ENCODE assay signal across 20 cellular contexts in the genomic region with DNA sequence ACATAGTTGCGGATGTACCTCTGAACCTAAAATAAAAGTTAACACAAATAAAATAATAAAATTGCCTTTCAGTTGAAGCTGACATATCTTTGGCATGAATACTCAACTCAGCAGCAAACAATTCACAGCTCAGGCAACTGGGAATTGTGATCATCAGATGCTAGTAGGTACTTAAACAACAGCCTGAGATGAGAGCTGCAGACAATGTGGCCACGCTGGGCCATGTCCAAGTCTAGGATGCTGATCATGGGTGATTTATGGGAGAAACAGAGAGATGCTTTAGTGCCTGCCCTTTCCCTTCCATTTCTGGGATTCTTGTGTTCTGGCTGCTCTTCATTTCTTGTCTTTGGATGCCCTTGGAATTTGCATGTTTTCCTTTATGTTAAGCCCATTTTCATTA.
DNase-seq lines count a peak whose midpoint lies in the region; ATAC-seq and TF ChIP-seq lines count a peak whose summit lies in the region.
"Had no signal": no experiment of that assay in that cellular context is flagged by ENCODE, and none has a peak within 500 bp of the region (broad histone marks: within the 10 kb centered on the region; RNA-seq: fewer than 3 reads in every experiment).

No MANE protein-coding gene starts in this region.

- in situ Hi-C loops in mammary epithelial cell (cut with MboI; ENCODE audit: low sequenced_read_pairs in 2 of 2): no loop called here

- no peak overlapping the region for H3K27ac Mint-ChIP-seq in activated CD4-positive, alpha-beta T cell treated with anti-CD3 and anti-CD28 coated beads, Interleukin-2, amount 10 ng/mL, durations not matched to agents 7 days and 5 days
- H3K27ac Mint-ChIP-seq: B cell; CD4-positive, alpha-beta T cell had no signal

- no peaks in the 10 kb centered on the region for H4K20me1 ChIP-seq in mammary epithelial cell (ENCODE audit: insufficient read depth, low read length)

- peak overlapping the region; percentile 16 for H2AFZ ChIP-seq in mammary epithelial cell (ENCODE audit: low read depth, low read length)

- no peaks in the 10 kb centered on the region for H3K9me3 ChIP-seq in mammary epithelial cell (replicated peaks; ENCODE audit: insufficient read depth, low read length)
- H3K9me3 ChIP-seq in breast epithelium: no peaks in the 10 kb centered on the region
- no peaks in the 10 kb centered on the region for H3K9me3 ChIP-seq in upper lobe of right lung

- TF ChIP-seq CTCF in mammary epithelial cell (conservative IDR thresholded peaks at IDR 0.05 in 1 of 2, IDR thresholded peaks at IDR 0.05 in 1 of 2; ENCODE audit: extremely low read depth in 1 of 2, insufficient read depth in 1 of 2, low read depth in 1 of 2, low read length in 2 of 2) (no peak), breast epithelium (IDR thresholded peaks at IDR 0.05) (no peak), upper lobe of right lung (IDR thresholded peaks at IDR 0.05) (no peak)

- H3K27me3 ChIP-seq in mammary epithelial cell (ENCODE audit: insufficient read depth, low read length) (no peaks in the 10 kb centered on the region), breast epithelium (no peaks in the 10 kb centered on the region), upper lobe of right lung (no peaks in the 10 kb centered on the region)

- dilution Hi-C loops in mammary epithelial cell (cut with HindIII; ENCODE audit: low sequenced_read_pairs): no loop called here

- WGBS in mammary epithelial cell (ENCODE audit: low coverage, missing lambda C conversion rate): 100% methylated on average over 2 of the region's 2 CpGs

- no peaks in the 10 kb centered on the region for H3K27me3 Mint-ChIP-seq in activated CD4-positive, alpha-beta T cell treated with anti-CD3 and anti-CD28 coated beads, Interleukin-2, amount 10 ng/mL, durations not matched to agents 7 days and 5 days
- H3K27me3 Mint-ChIP-seq: B cell; CD4-positive, alpha-beta T cell had no signal

- DNase-seq in mammary epithelial cell (no peak), breast epithelium (ENCODE audit: low spot score in 2 of 2) (no peak), NCI-H69 (lab: John Stamatoyannopoulos, UW) (peak; percentile 2), fibroblast of peridontal ligament (ENCODE audit: extremely low read depth) (peak; percentile 40), DMS153 (lab: John Stamatoyannopoulos, UW) (no peak), upper lobe of right lung (no peak)
- no peak for DNase-seq in activated CD4-positive, alpha-beta T cell treated with anti-CD3 and anti-CD28 coated beads, Interleukin-2, amount 10 ng/mL, durations not matched to agents 7 days and 5 days
- DNase-seq: Calu3; CD4-positive, alpha-beta T cell; DND-41; MV-4-11; NCI-H1417 treated with DMSO at 0.1 percent for 48 hours; NCI-H2029 treated with DMSO at 0.1 percent for 48 hours; NCI-H2227 treated with DMSO at 0.1 percent for 48 hours; NCI-H526 treated with DMSO at 0.1 percent for 48 hours; PC-3 had no signal

- H3K4me1 Mint-ChIP-seq in activated CD4-positive, alpha-beta T cell treated with anti-CD3 and anti-CD28 coated beads, Interleukin-2, amount 10 ng/mL, durations not matched to agents 7 days and 5 days: no peaks in the 10 kb centered on the region
- H3K4me1 Mint-ChIP-seq: B cell had no signal

- no peak overlapping the region for H3K9ac ChIP-seq in mammary epithelial cell (ENCODE audit: insufficient read depth, low read length)

- no peak overlapping the region for H3K4me2 ChIP-seq in mammary epithelial cell (ENCODE audit: insufficient read depth, low read depth, low read length)
- H3K4me2 ChIP-seq: A549 had no signal

- H3K36me3 Mint-ChIP-seq in activated CD4-positive, alpha-beta T cell treated with anti-CD3 and anti-CD28 coated beads, Interleukin-2, amount 10 ng/mL, durations not matched to agents 7 days and 5 days (ENCODE audit: low read depth): no peaks in the 10 kb centered on the region

- CTCF ChIA-PET in mammary epithelial cell (lab: Charles Lee; ENCODE audit: low non-redundant PET): no interaction called here
- CTCF ChIA-PET in activated CD4-positive, alpha-beta T cell treated with anti-CD3 and anti-CD28 coated beads, Interleukin-2, amount 10 ng/mL, durations not matched to agents 7 days and 5 days (lab: Charles Lee): no interaction called here

- POLR2A ChIA-PET in activated CD4-positive, alpha-beta T cell treated with anti-CD3 and anti-CD28 coated beads, Interleukin-2, amount 10 ng/mL, durations not matched to agents 7 days and 5 days (lab: Charles Lee): no interaction called here

- H3K4me3 Mint-ChIP-seq in activated CD4-positive, alpha-beta T cell treated with anti-CD3 and anti-CD28 coated beads, Interleukin-2, amount 10 ng/mL, durations not matched to agents 7 days and 5 days: no peak overlapping the region
- H3K4me3 Mint-ChIP-seq: B cell; CD4-positive, alpha-beta T cell had no signal

- BruUV-seq in mammary epithelial cell (replicated peaks; lab: Mats Ljungman, UMichigan): no TSS peak

- no peaks in the 10 kb centered on the region for H3K36me3 ChIP-seq in mammary epithelial cell (ENCODE audit: insufficient read depth, low read length)
- H3K36me3 ChIP-seq in breast epithelium: no peaks in the 10 kb centered on the region
- no peaks in the 10 kb centered on the region for H3K36me3 ChIP-seq in upper lobe of right lung

- H3K27ac ChIP-seq in mammary epithelial cell (ENCODE audit: insufficient read depth, low read depth, low read length) (no peak overlapping the region), breast epithelium (no peak overlapping the region), upper lobe of right lung (no peak overlapping the region)
- H3K27ac ChIP-seq: A549 had no signal

- ATAC-seq in upper lobe of right lung (no peak), HG03565 (IDR thresholded peaks at IDR 0.05; ENCODE audit: unreplicated experiment) (no peak)
- ATAC-seq: A549, HCT116, PC-3 had no signal

- H3K79me2 ChIP-seq in mammary epithelial cell (ENCODE audit: insufficient read depth, low read length): no peaks in the 10 kb centered on the region

- H3K9me3 Mint-ChIP-seq in activated CD4-positive, alpha-beta T cell treated with anti-CD3 and anti-CD28 coated beads, Interleukin-2, amount 10 ng/mL, durations not matched to agents 7 days and 5 days: peaks cover 6% of the 10 kb centered on the region

- TF ChIP-seq POLR2A in breast epithelium (IDR thresholded peaks at IDR 0.05): no peak

- no peak overlapping the region for H3K4me3 ChIP-seq in mammary epithelial cell (replicated peaks in 1 of 3; ENCODE audit: insufficient read depth in 1 of 3, low read depth in 2 of 3, low read length in 3 of 3)
- H3K4me3 ChIP-seq in breast epithelium: no peak overlapping the region
- H3K4me3 ChIP-seq in upper lobe of right lung: no peak overlapping the region
- H3K4me3 ChIP-seq: A549 had no signal

- intact Hi-C loops in mammary epithelial cell (cut with micrococcal nuclease) (no loop called here), breast epithelium (cut with DNase I; ENCODE audit: low total_unique reads) (no loop called here), upper lobe of right lung (cut with DNase I) (no loop called here)

- H3K4me1 ChIP-seq in mammary epithelial cell (ENCODE audit: insufficient read depth, low read length) (peaks cover 16% of the 10 kb centered on the region), breast epithelium (no peaks in the 10 kb centered on the region), upper lobe of right lung (no peaks in the 10 kb centered on the region)
- H3K4me1 ChIP-seq: A549 had no signal

Comparison
In these comparisons a context has a peak if more than half of its experiments do, and no peak if none do; other contexts are left out.
1. DNase-seq: peak in NCI-H69 (single experiment) and fibroblast of peridontal ligament (single experiment); none in mammary epithelial cell (single experiment), breast epithelium (0 of 2), DMS153 (single experiment), upper lobe of right lung (single experiment) and activated CD4-positive, alpha-beta T cell treated with anti-CD3 and anti-CD28 coated beads, Interleukin-2, amount 10 ng/mL, durations not matched to agents 7 days and 5 days (single experiment).